In the genomic region with DNA sequence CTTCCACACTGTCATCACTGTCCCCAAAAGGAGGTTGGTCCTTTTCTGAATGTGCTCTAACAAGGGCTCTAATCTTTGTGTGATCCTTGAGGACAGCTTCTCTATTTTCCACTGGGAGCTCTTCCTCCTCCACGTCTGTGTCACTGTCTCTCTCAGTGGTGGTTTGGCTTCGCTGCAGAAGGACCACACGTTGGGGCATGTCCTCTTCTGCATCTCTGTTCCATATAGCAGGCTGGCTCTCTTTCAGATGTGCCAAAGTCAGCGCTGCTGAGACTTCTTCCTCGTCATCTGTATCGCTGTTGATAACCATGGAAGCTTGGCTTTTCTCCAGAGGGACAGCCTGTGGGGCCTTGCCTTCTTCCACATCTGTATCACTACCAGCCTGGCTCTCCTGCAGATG, we compare ENCODE assay signal across 1 cellular context.
TF ChIP-seq lines count a peak whose summit lies in the region.

No MANE protein-coding gene starts in this region.

TF ChIP-seq in GM12878, 131 proteins besides CTCF, POLR2A, EP300 and RAD21:
- no peak for TF ChIP-seq RB1 (IDR thresholded peaks at IDR 0.05; ENCODE audit: borderline replicate concordance)
- TF ChIP-seq, protein P1, sequence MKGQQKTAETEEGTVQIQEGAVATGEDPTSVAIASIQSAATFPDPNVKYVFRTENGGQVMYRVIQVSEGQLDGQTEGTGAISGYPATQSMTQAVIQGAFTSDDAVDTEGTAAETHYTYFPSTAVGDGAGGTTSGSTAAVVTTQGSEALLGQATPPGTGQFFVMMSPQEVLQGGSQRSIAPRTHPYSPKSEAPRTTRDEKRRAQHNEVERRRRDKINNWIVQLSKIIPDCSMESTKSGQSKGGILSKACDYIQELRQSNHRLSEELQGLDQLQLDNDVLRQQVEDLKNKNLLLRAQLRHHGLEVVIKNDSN (IDR thresholded peaks at IDR 0.05; ENCODE audit: borderline replicate concordance, extremely low read length, insufficient read depth, low read depth, low read length), result no peak
- no peak for TF ChIP-seq ETV6 (conservative IDR thresholded peaks at IDR 0.05 in 1 of 2, IDR thresholded peaks at IDR 0.05 in 1 of 2; ENCODE audit: borderline replicate concordance in 1 of 2, low read depth in 1 of 2)
- no peak for TF ChIP-seq MYB (IDR thresholded peaks at IDR 0.05; ENCODE audit: borderline replicate concordance, low read depth, low read length)
- TF ChIP-seq, protein P2, sequence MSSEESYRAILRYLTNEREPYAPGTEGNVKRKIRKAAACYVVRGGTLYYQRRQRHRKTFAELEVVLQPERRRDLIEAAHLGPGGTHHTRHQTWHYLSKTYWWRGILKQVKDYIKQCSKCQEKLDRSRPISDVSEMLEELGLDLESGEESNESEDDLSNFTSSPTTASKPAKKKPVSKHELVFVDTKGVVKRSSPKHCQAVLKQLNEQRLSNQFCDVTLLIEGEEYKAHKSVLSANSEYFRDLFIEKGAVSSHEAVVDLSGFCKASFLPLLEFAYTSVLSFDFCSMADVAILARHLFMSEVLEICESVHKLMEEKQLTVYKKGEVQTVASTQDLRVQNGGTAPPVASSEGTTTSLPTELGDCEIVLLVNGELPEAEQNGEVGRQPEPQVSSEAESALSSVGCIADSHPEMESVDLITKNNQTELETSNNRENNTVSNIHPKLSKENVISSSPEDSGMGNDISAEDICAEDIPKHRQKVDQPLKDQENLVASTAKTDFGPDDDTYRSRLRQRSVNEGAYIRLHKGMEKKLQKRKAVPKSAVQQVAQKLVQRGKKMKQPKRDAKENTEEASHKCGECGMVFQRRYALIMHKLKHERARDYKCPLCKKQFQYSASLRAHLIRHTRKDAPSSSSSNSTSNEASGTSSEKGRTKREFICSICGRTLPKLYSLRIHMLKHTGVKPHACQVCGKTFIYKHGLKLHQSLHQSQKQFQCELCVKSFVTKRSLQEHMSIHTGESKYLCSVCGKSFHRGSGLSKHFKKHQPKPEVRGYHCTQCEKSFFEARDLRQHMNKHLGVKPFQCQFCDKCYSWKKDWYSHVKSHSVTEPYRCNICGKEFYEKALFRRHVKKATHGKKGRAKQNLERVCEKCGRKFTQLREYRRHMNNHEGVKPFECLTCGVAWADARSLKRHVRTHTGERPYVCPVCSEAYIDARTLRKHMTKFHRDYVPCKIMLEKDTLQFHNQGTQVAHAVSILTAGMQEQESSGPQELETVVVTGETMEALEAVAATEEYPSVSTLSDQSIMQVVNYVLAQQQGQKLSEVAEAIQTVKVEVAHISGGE (CRISPR knock-in tag; IDR thresholded peaks at IDR 0.05), result no peak
- no peak for TF ChIP-seq ZNF622 (IDR thresholded peaks at IDR 0.05)
- TF ChIP-seq SRF (IDR thresholded peaks at IDR 0.05; ENCODE audit: low read depth in 2 of 2, low read length in 2 of 2), result no peak
- TF ChIP-seq PML (IDR thresholded peaks at IDR 0.05; ENCODE audit: low read length), result no peak
- TF ChIP-seq, protein P3, sequence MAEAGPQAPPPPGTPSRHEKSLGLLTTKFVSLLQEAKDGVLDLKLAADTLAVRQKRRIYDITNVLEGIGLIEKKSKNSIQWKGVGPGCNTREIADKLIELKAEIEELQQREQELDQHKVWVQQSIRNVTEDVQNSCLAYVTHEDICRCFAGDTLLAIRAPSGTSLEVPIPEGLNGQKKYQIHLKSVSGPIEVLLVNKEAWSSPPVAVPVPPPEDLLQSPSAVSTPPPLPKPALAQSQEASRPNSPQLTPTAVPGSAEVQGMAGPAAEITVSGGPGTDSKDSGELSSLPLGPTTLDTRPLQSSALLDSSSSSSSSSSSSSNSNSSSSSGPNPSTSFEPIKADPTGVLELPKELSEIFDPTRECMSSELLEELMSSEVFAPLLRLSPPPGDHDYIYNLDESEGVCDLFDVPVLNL (IDR thresholded peaks at IDR 0.05; ENCODE audit: low read depth, low read length), result no peak
- TF ChIP-seq SMC3 (IDR thresholded peaks at IDR 0.05; ENCODE audit: borderline replicate concordance, low read length), result no peak
- TF ChIP-seq POLR2AphosphoS5 (IDR thresholded peaks at IDR 0.05; ENCODE audit: low read length), result no peak
- no peak for TF ChIP-seq POLR2AphosphoS2 (IDR thresholded peaks at IDR 0.05; ENCODE audit: low read depth, low read length)
- no peak for TF ChIP-seq NR2C2 (IDR thresholded peaks at IDR 0.05; ENCODE audit: borderline replicate concordance, control insufficient read depth, insufficient read length, low read depth)
- no peak for TF ChIP-seq BACH1 (IDR thresholded peaks at IDR 0.05; ENCODE audit: borderline replicate concordance)
- TF ChIP-seq, protein P4, sequence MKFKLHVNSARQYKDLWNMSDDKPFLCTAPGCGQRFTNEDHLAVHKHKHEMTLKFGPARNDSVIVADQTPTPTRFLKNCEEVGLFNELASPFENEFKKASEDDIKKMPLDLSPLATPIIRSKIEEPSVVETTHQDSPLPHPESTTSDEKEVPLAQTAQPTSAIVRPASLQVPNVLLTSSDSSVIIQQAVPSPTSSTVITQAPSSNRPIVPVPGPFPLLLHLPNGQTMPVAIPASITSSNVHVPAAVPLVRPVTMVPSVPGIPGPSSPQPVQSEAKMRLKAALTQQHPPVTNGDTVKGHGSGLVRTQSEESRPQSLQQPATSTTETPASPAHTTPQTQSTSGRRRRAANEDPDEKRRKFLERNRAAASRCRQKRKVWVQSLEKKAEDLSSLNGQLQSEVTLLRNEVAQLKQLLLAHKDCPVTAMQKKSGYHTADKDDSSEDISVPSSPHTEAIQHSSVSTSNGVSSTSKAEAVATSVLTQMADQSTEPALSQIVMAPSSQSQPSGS (IDR thresholded peaks at IDR 0.05; ENCODE audit: low read length), result no peak
